In genomic region chr3:182710557-182711157, GRCh38 we compare ENCODE assay signal across 7 cellular contexts.
DNase-seq lines count a peak whose midpoint lies in the region; ATAC-seq, FAIRE-seq and TF ChIP-seq lines count a peak whose summit lies in the region.

No MANE protein-coding gene starts in this region.

- TF ChIP-seq CTCF in WI38 (IDR thresholded peaks at IDR 0.05; ENCODE audit: low read depth, low read length) = peak; percentile 42; the same call in 1 of the 2 replicates

- no peak overlapping the region for H3K4me3 ChIP-seq in WI38 (ENCODE audit: low read depth, low read length)

- ATAC-seq in GM21526 (IDR thresholded peaks at IDR 0.05; ENCODE audit: low FRiP score, unreplicated experiment) = peak; percentile 56
- no peak for ATAC-seq in HG03439 (IDR thresholded peaks at IDR 0.05; ENCODE audit: unreplicated experiment)

- peak; percentile 23 for DNase-seq in G401 (ENCODE audit: low spot score)
- peak; percentile 73 for DNase-seq in NAMALWA (ENCODE audit: low spot score)
- DNase-seq in inferior parietal cortex (ENCODE audit: extremely low spot score) = peak; percentile 60
- peak; percentile 48 for DNase-seq in urothelium cell line (ENCODE audit: low spot score)

- in situ Hi-C loops in G401 (cut with HindIII; ENCODE audit: low sequenced_read_pairs) = no loop called here

- no peak for FAIRE-seq in urothelium cell line (lab: Jason Lieb, UNC)

Comparison
In these comparisons a context has a peak if more than half of its experiments do, and no peak if none do; other contexts are left out.
1. DNase-seq: peak in every context shown above with its lines; median percentile 73 in NAMALWA; 60 in inferior parietal cortex; 48 in urothelium cell line; 23 in G401.